Comparison of ENCODE assay signal across 1 cellular context in genomic region chr3:112730210-112730609, GRCh38.
TF ChIP-seq lines count a peak whose summit lies in the region.

No MANE protein-coding gene starts in this region.

TF ChIP-seq in GM23338, 12 proteins besides CTCF, POLR2A, EP300 and RAD21 (continued from another document):
- TF ChIP-seq REST (IDR thresholded peaks at IDR 0.05; ENCODE audit: unreplicated experiment): no peak
- no peak for TF ChIP-seq NANOG (IDR thresholded peaks at IDR 0.05; ENCODE audit: borderline replicate concordance)
- TF ChIP-seq EZH2 (IDR thresholded peaks at IDR 0.05; ENCODE audit: low read depth, unreplicated experiment): no peak
- no peak for TF ChIP-seq CREB1 (CRISPR knock-in tag; IDR thresholded peaks at IDR 0.05; ENCODE audit: low read depth)
